18 cellular contexts compared by ENCODE assay signal in genomic region chr20:11271920-11272594, GRCh38.
A peak's percentile ranks its signal among the peaks of the same experiment; 100 is the strongest.
DNase-seq lines count a peak whose midpoint lies in the region; ATAC-seq and TF ChIP-seq lines count a peak whose summit lies in the region.
"Had no signal": no experiment of that assay in that cellular context is flagged by ENCODE, and none has a peak within 500 bp of the region (broad histone marks: within the 10 kb centered on the region; RNA-seq: fewer than 3 reads in every experiment).

No MANE protein-coding gene starts in this region.

- H4K8ac ChIP-seq in mesendoderm (ENCODE audit: low read depth, low read length): no peak overlapping the region

- H3K9me3 ChIP-seq in HCT116 (ENCODE audit: control insufficient read depth in 1 of 2, insufficient read depth in 1 of 2, low read depth in 1 of 2, low read length in 2 of 2) (no peaks in the 10 kb centered on the region), WERI-Rb-1 (ENCODE audit: severe bottlenecking) (no peaks in the 10 kb centered on the region), HAP-1 (no peaks in the 10 kb centered on the region), upper lobe of right lung (no peaks in the 10 kb centered on the region)
- H3K9me3 ChIP-seq: BE2C had no signal

- peak overlapping the region; percentile 30 for H2AFZ ChIP-seq in HCT116 (ENCODE audit: low read depth, low read length, poor library complexity, severe bottlenecking)

- no CpG with 5 or more reads among the region's 18 CpGs for WGBS in mesendoderm (ENCODE audit: extremely low coverage, insufficient coverage, low lambda C conversion rate)

- H3K79me1 ChIP-seq in mesendoderm (ENCODE audit: low read length): no peaks in the 10 kb centered on the region

- no peak for TF ChIP-seq RAD21 in HCT116 (IDR thresholded peaks at IDR 0.05; ENCODE audit: low read depth)

- H3K79me2 ChIP-seq in HCT116 (ENCODE audit: insufficient read depth, low read length) (no peaks in the 10 kb centered on the region), mesendoderm (ENCODE audit: control insufficient read depth, insufficient read depth, low read length) (no peaks in the 10 kb centered on the region)

- no peak for TF ChIP-seq POLR2A in HCT116 (IDR thresholded peaks at IDR 0.05; ENCODE audit: borderline replicate concordance, extremely low read depth, insufficient read depth, insufficient read length)

- no peaks in the 10 kb centered on the region for H3K27me3 ChIP-seq in HCT116 (ENCODE audit: insufficient read depth, low read length)
- H3K27me3 ChIP-seq in WERI-Rb-1 (ENCODE audit: insufficient read depth, low read depth, severe bottlenecking): no peaks in the 10 kb centered on the region
- no peaks in the 10 kb centered on the region for H3K27me3 ChIP-seq in mesendoderm (ENCODE audit: insufficient read depth, low read length, poor library complexity)
- no peaks in the 10 kb centered on the region for H3K27me3 ChIP-seq in HAP-1 (ENCODE audit: low read depth)
- H3K27me3 ChIP-seq in upper lobe of right lung: no peaks in the 10 kb centered on the region
- H3K27me3 ChIP-seq: BE2C had no signal

- no peaks in the 10 kb centered on the region for H3K36me3 ChIP-seq in HCT116 (ENCODE audit: control insufficient read depth in 1 of 2, insufficient read depth in 2 of 2, low read length in 2 of 2)
- no peaks in the 10 kb centered on the region for H3K36me3 ChIP-seq in WERI-Rb-1
- no peaks in the 10 kb centered on the region for H3K36me3 ChIP-seq in mesendoderm (ENCODE audit: control insufficient read depth, insufficient read depth, low read length)
- H3K36me3 ChIP-seq in HAP-1 (replicated peaks): no peaks in the 10 kb centered on the region
- no peaks in the 10 kb centered on the region for H3K36me3 ChIP-seq in upper lobe of right lung
- H3K36me3 ChIP-seq: BE2C had no signal

- no peak overlapping the region for H3K18ac ChIP-seq in mesendoderm (ENCODE audit: low read length)

- H3K9ac ChIP-seq in HCT116 (ENCODE audit: low read length): no peak overlapping the region
- no peak overlapping the region for H3K9ac ChIP-seq in mesendoderm (ENCODE audit: low read length)

- BruUV-seq in HCT116 (replicated peaks; lab: Mats Ljungman, UMichigan): no TSS peak

- peak overlapping the region; percentile 11 for H3K56ac ChIP-seq in mesendoderm (ENCODE audit: low read length)

- no peak overlapping the region for H3K4me3 ChIP-seq in HCT116 (replicated peaks in 1 of 2; ENCODE audit: low read depth in 1 of 2, low read length in 2 of 2)
- H3K4me3 ChIP-seq in WERI-Rb-1 (ENCODE audit: low read depth, low read length): 0 out of 2 replicates have a peak overlapping the region, but pooled peaks have one; percentile 14
- H3K4me3 ChIP-seq in mesendoderm (ENCODE audit: low read length): no peak overlapping the region
- H3K4me3 ChIP-seq in HAP-1: no peak overlapping the region
- no peak overlapping the region for H3K4me3 ChIP-seq in upper lobe of right lung

- no peak for DNase-seq in HCT116 (ENCODE audit: low read depth, low spot score)
- DNase-seq in WERI-Rb-1: peak; percentile 44
- no peak for DNase-seq in mesendoderm
- DNase-seq in sciatic nerve (ENCODE audit: low spot score): no peak
- DNase-seq in AG08395 (ENCODE audit: low spot score): no peak
- no peak for DNase-seq in HAP-1 (ENCODE audit: low spot score in 2 of 2)
- DNase-seq in upper lobe of right lung: no peak
- DNase-seq: ACHN; BE2C; CD4-positive, alpha-beta memory T cell; GF-D8; GOT3; Karpas-422; MM.1S; NCI-H1105; NCI-H187; NCI-H774; SIG-M5 had no signal

- no peak overlapping the region for H2AK5ac ChIP-seq in mesendoderm (ENCODE audit: low read length)

- H3K23ac ChIP-seq in mesendoderm (ENCODE audit: low read length): no peak overlapping the region

- no peaks in the 10 kb centered on the region for H3K9me2 ChIP-seq in HCT116 (ENCODE audit: insufficient read depth)

- H3K4ac ChIP-seq in mesendoderm (ENCODE audit: low read depth, low read length): peak overlapping the region; percentile 63

- H3K27ac ChIP-seq in HCT116 (ENCODE audit: low read depth, low read length): no peak overlapping the region
- H3K27ac ChIP-seq in WERI-Rb-1: peak overlapping the region; percentile 17
- no peak overlapping the region for H3K27ac ChIP-seq in mesendoderm (ENCODE audit: low read depth, low read length)
- H3K27ac ChIP-seq in upper lobe of right lung: no peak overlapping the region

- H2BK5ac ChIP-seq in mesendoderm (ENCODE audit: low read length): no peak overlapping the region

- H2BK120ac ChIP-seq in mesendoderm (ENCODE audit: low read depth, low read length): no peak overlapping the region

- peaks cover 23 to 34% of the 10 kb centered on the region in 2 experiments for H3K4me1 ChIP-seq in HCT116 (ENCODE audit: control insufficient read depth in 1 of 2, insufficient read depth in 2 of 2, low read length in 2 of 2)
- peaks cover 10% of the 10 kb centered on the region for H3K4me1 ChIP-seq in mesendoderm (ENCODE audit: control insufficient read depth, low read depth, low read length)
- peaks cover 3% of the 10 kb centered on the region; the same call in 1 of the 2 replicates for H3K4me1 ChIP-seq in HAP-1
- peaks cover 6% of the 10 kb centered on the region for H3K4me1 ChIP-seq in upper lobe of right lung
- H3K4me1 ChIP-seq: BE2C had no signal

- no peaks in the 10 kb centered on the region for H4K20me1 ChIP-seq in HCT116 (ENCODE audit: insufficient read depth)

- ATAC-seq in HCT116: no peak
- peak; percentile 31 for ATAC-seq in sciatic nerve
- no peak for ATAC-seq in upper lobe of right lung

- intact Hi-C loops in HCT116 (cut with micrococcal nuclease): loop anchor here (5.0 to 10.0 kb wide), 5 partner anchors 175 to 1655 kb away; partner anchors contain the start of genes MKKS and SLX4IP
- intact Hi-C loops in sciatic nerve (cut with DNase I): no loop called here
- intact Hi-C loops in upper lobe of right lung (cut with DNase I): loop anchor here (5.0 to 10.0 kb wide), 2 partner anchors 600 to 717 kb away; partner anchors contain the start of gene JAG1

- no peak overlapping the region for H4K5ac ChIP-seq in mesendoderm (ENCODE audit: low read length)

- no peak overlapping the region for H3K4me2 ChIP-seq in HCT116 (ENCODE audit: low read length)
- no peak overlapping the region for H3K4me2 ChIP-seq in mesendoderm (ENCODE audit: low read length)

- in situ Hi-C loops in HAP-1 (cut with MboI; ENCODE audit: low sequenced_read_pairs): loop anchor here (10.0 kb wide), 1 partner anchor 273 kb away; no protein-coding TSS in a partner anchor

- POLR2A ChIA-PET in HCT116 (lab: Charles Lee): no interaction called here

- RAD21 ChIA-PET in HCT116 (lab: Charles Lee; ENCODE audit: low non-redundant PET in 1 of 2, low total read pairs in 2 of 2, uncharacterized antibody in 2 of 2, unreplicated experiment in 2 of 2): interaction anchor here in 1 of 2 experiments (1.4 kb wide), 1 partner anchor 67 kb away, joined by 5 read pairs; no protein-coding TSS in a partner anchor

- H2BK15ac ChIP-seq in mesendoderm (replicated peaks; ENCODE audit: low read depth): no peak overlapping the region

- TF ChIP-seq CTCF in HCT116 (IDR thresholded peaks at IDR 0.05 in 2 of 3, conservative IDR thresholded peaks at IDR 0.05 in 1 of 3; ENCODE audit: borderline replicate concordance in 1 of 3, insufficient read depth in 1 of 3, low read depth in 2 of 3, low read length in 2 of 3) (no peak), WERI-Rb-1 (IDR thresholded peaks at IDR 0.05; ENCODE audit: low read depth, low read length) (no peak), upper lobe of right lung (IDR thresholded peaks at IDR 0.05) (no peak)

- CTCF ChIA-PET in HCT116 (lab: Charles Lee): interaction anchor here (0.8 kb wide), 1 partner anchor 67 kb away, joined by 3 read pairs; no protein-coding TSS in a partner anchor

TF ChIP-seq in HCT116, 20 proteins besides CTCF, POLR2A, EP300 and RAD21 (continues in another document):
- no peak for TF ChIP-seq MAX (IDR thresholded peaks at IDR 0.05)
- no peak for TF ChIP-seq CEBPB (IDR thresholded peaks at IDR 0.05; ENCODE audit: low read depth)
- no peak for TF ChIP-seq CBX3 (IDR thresholded peaks at IDR 0.05; ENCODE audit: low read depth)
- TF ChIP-seq TCF7L2 (IDR thresholded peaks at IDR 0.05; ENCODE audit: borderline replicate concordance, extremely low read depth, insufficient read depth, insufficient read length): no peak
- no peak for TF ChIP-seq ZBTB33 (IDR thresholded peaks at IDR 0.05; ENCODE audit: extremely low read depth, insufficient replicate concordance, low read length)
- no peak for TF ChIP-seq SIN3A (IDR thresholded peaks at IDR 0.05; ENCODE audit: low read depth)
- TF ChIP-seq SRF (IDR thresholded peaks at IDR 0.05; ENCODE audit: low read depth): no peak
- no peak for TF ChIP-seq FOSL1 (IDR thresholded peaks at IDR 0.05; ENCODE audit: low read depth)
- TF ChIP-seq POLR2AphosphoS5 (IDR thresholded peaks at IDR 0.05; ENCODE audit: low read depth, low read length): no peak
- TF ChIP-seq ZNF274 (IDR thresholded peaks at IDR 0.05; ENCODE audit: low read depth, low read length): no peak
- no peak for TF ChIP-seq EZH2phosphoT487 (IDR thresholded peaks at IDR 0.05; ENCODE audit: borderline replicate concordance)
- no peak for TF ChIP-seq ZFX (IDR thresholded peaks at IDR 0.05)
- TF ChIP-seq ATF3 (IDR thresholded peaks at IDR 0.05): no peak
- no peak for TF ChIP-seq EGR1 (IDR thresholded peaks at IDR 0.05; ENCODE audit: low read depth)
- TF ChIP-seq ELF1 (IDR thresholded peaks at IDR 0.05; ENCODE audit: borderline replicate concordance, low read depth): no peak
